In genomic region chr6:100796049-100796823, GRCh38 we compare ENCODE assay signal across 10 cellular contexts.
DNase-seq lines count a peak whose midpoint lies in the region; ATAC-seq and TF ChIP-seq lines count a peak whose summit lies in the region.
"Had no signal": no experiment of that assay in that cellular context is flagged by ENCODE, and none has a peak within 500 bp of the region (broad histone marks: within the 10 kb centered on the region; RNA-seq: fewer than 3 reads in every experiment).

No MANE protein-coding gene starts in this region.

- no peaks in the 10 kb centered on the region for H3K27me3 ChIP-seq in gastroesophageal sphincter
- H3K27me3 ChIP-seq: MG63 had no signal

- H3K27ac ChIP-seq in gastroesophageal sphincter = no peak overlapping the region

- no peak for TF ChIP-seq EP300 in gastroesophageal sphincter (IDR thresholded peaks at IDR 0.05)

- DNase-seq in iPS-NIHi7 (ENCODE audit: extremely low spot score) (peak; percentile 6), kidney tubule cell (ENCODE audit: low spot score) (no peak), NCI-H2196 treated with DMSO at 0.1 percent for 48 hours (lab: John Stamatoyannopoulos, UW; ENCODE audit: unreplicated experiment) (no peak), amniotic stem cell (lab: John Stamatoyannopoulos, UW) (no peak)
- DNase-seq: MG63 had no signal

- WGBS in gastroesophageal sphincter (ENCODE audit: low coverage in 1 of 2), 2 donors = 95 to 100% methylated on average over 2 to 4 of the region's 4 CpGs

- H3K4me3 ChIP-seq in gastroesophageal sphincter = no peak overlapping the region
- H3K4me3 ChIP-seq: MG63 had no signal

- TF ChIP-seq CTCF in gastroesophageal sphincter (IDR thresholded peaks at IDR 0.05) = no peak

- ATAC-seq in GM18909 (IDR thresholded peaks at IDR 0.05; ENCODE audit: poor library complexity, unreplicated experiment) = peak; percentile 98
- peak; percentile 93 for ATAC-seq in HG02610 (IDR thresholded peaks at IDR 0.05; ENCODE audit: unreplicated experiment)
- peak; percentile 82 for ATAC-seq in HG03571 (IDR thresholded peaks at IDR 0.05; ENCODE audit: unreplicated experiment)
- no peak for ATAC-seq in gastroesophageal sphincter
- ATAC-seq: activated CD4-positive, CD25-positive, alpha-beta regulatory T cell treated with anti-CD3 and anti-CD28 coated beads, Interleukin-2, amount 50 U/mL, for 24 hours had no signal

- peaks cover 0 to 25% of the 10 kb centered on the region in 2 donors for H3K36me3 ChIP-seq in gastroesophageal sphincter

- H3K4me1 ChIP-seq in gastroesophageal sphincter = no peaks in the 10 kb centered on the region

- TF ChIP-seq POLR2A in gastroesophageal sphincter (IDR thresholded peaks at IDR 0.05) = no peak

- no peaks in the 10 kb centered on the region for H3K9me3 ChIP-seq in gastroesophageal sphincter
- H3K9me3 ChIP-seq: MG63 had no signal
